Comparison of ENCODE assay signal across 14 cellular contexts in the genomic region with DNA sequence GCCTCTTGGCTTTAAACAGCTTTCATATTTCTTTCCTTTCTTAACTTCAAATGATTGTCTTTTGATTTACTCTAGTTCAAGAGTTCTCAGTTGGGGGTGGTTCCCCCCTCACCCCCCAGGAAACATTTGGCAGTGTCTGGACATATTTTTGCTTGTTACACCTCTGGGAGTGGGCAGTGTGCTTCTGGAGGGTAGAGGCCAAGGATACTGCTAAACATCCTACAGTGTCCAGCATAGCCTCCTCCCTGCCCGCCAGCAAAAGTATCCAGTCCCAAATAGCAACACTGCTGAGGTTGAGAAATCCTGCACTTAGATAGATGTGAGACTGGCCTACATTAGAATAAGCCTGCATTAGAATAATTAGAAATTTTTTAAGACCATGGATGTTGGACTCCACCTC. TPM values are rescaled to one million over a fixed set of nuclear protein-coding genes. Genes with fewer than 3 reads are reported as not detected.
DNase-seq lines count a peak whose midpoint lies in the region; ATAC-seq and TF ChIP-seq lines count a peak whose summit lies in the region.
"Had no signal": no experiment of that assay in that cellular context is flagged by ENCODE, and none has a peak within 500 bp of the region (broad histone marks: within the 10 kb centered on the region; RNA-seq: fewer than 3 reads in every experiment).

No MANE protein-coding gene starts in this region.

- H3K4me1 ChIP-seq in right atrium auricular region (peaks cover 0 to 75% of the 10 kb centered on the region in 2 donors), BE2C (peaks cover 6% of the 10 kb centered on the region; the same call in 1 of the 2 replicates)

- peak overlapping the region; percentile 70 for H3K27ac Mint-ChIP-seq in activated T-helper 17 cell treated with anti-CD3 and anti-CD28 coated beads, Interleukin-2, amount 50 U/mL, for 72 hours
- H3K27ac Mint-ChIP-seq in naive B cell, result peak overlapping the region in 3 of 6 donors; percentile 35 to 87 (median 79)

- intact Hi-C loops in cardiac septum (cut with DNase I), result loop anchor here (5.0 kb wide), 2 partner anchors 34 to 119 kb away; no protein-coding TSS in a partner anchor

- H3K27ac ChIP-seq in right atrium auricular region, result no peak overlapping the region
- H3K27ac ChIP-seq: C4-2B, epithelial cell of prostate had no signal

- TF ChIP-seq CTCF in right atrium auricular region (IDR thresholded peaks at IDR 0.05) (no peak), BE2C (IDR thresholded peaks at IDR 0.05; ENCODE audit: low read depth, low read length) (no peak)

- H3K9me3 Mint-ChIP-seq in activated T-helper 17 cell treated with anti-CD3 and anti-CD28 coated beads, Interleukin-2, amount 50 U/mL, for 72 hours, result no peaks in the 10 kb centered on the region
- H3K9me3 Mint-ChIP-seq in naive B cell, result no peaks in the 10 kb centered on the region

- H3K4me3 ChIP-seq in right atrium auricular region (no peak overlapping the region), BE2C (ENCODE audit: low read depth, low read length) (no peak overlapping the region)

- H3K9me3 ChIP-seq in right atrium auricular region, result no peaks in the 10 kb centered on the region
- no peaks in the 10 kb centered on the region for H3K9me3 ChIP-seq in BE2C

- no peaks in the 10 kb centered on the region for H3K27me3 ChIP-seq in right atrium auricular region
- no peaks in the 10 kb centered on the region for H3K27me3 ChIP-seq in BE2C

- H3K36me3 Mint-ChIP-seq in activated T-helper 17 cell treated with anti-CD3 and anti-CD28 coated beads, Interleukin-2, amount 50 U/mL, for 72 hours (ENCODE audit: low read depth), result peaks cover 74% of the 10 kb centered on the region
- H3K36me3 Mint-ChIP-seq in naive B cell, result peaks cover 0 to 5% of the 10 kb centered on the region in 2 donors

- no peaks in the 10 kb centered on the region for H3K27me3 Mint-ChIP-seq in activated T-helper 17 cell treated with anti-CD3 and anti-CD28 coated beads, Interleukin-2, amount 50 U/mL, for 72 hours
- no peaks in the 10 kb centered on the region for H3K27me3 Mint-ChIP-seq in naive B cell

- no peak for ATAC-seq in activated T-helper 17 cell treated with anti-CD3 and anti-CD28 coated beads, Interleukin-2, amount 50 U/mL, for 72 hours (replicated peaks)
- ATAC-seq in naive B cell (ENCODE audit: low read depth in 2 of 2), result no peak

- peak overlapping the region; percentile 81 for H3K4me3 Mint-ChIP-seq in activated T-helper 17 cell treated with anti-CD3 and anti-CD28 coated beads, Interleukin-2, amount 50 U/mL, for 72 hours
- H3K4me3 Mint-ChIP-seq in naive B cell, result peak overlapping the region; percentile 25 to 90 (median 59)

- DNase-seq in cardiac septum (ENCODE audit: low spot score) (peak; percentile 20), right atrium auricular region (ENCODE audit: low spot score) (no peak), naive B cell (no peak), medulla oblongata (ENCODE audit: extremely low spot score) (no peak), cerebellar cortex (ENCODE audit: low spot score) (no peak), GM19240 (ENCODE audit: insufficient read length, low spot score) (no peak), BE2C (no peak)
- DNase-seq: anterior cingulate cortex; GOT3; NCI-H2227 treated with DMSO at 0.1 percent for 48 hours; stimulated activated naive CD4-positive, alpha-beta T cell had no signal

- H3K4me1 Mint-ChIP-seq in activated T-helper 17 cell treated with anti-CD3 and anti-CD28 coated beads, Interleukin-2, amount 50 U/mL, for 72 hours, result peaks cover 37% of the 10 kb centered on the region
- peaks cover 50 to 76% (median 66%) of the 10 kb centered on the region in 3 donors for H3K4me1 Mint-ChIP-seq in naive B cell

- H3K36me3 ChIP-seq in right atrium auricular region (no peaks in the 10 kb centered on the region), BE2C (peaks cover 20% of the 10 kb centered on the region)

RNA-seq across cellular contexts. Expression of a gene that starts 3.2 kb away (rescaled TPM):
- total RNA-seq in cardiac septum (92.4 TPM), right atrium auricular region (10 to 100 TPM; 81.1 to 95.2 TPM)
- total RNA-seq in activated T-helper 17 cell treated with anti-CD3 and anti-CD28 coated beads, Interleukin-2, amount 50 U/mL, for 72 hours, result 100 to 1,000 TPM; 110 to 138 TPM
- polyA plus RNA-seq in naive B cell (ENCODE audit: low read depth in 6 of 6), result 10 to 100 TPM; 32.0 to 71.1 (median 53.4) TPM
- 107 TPM for polyA plus RNA-seq in BE2C (2012; ENCODE audit: insufficient read depth, insufficient read length, low read depth)
